ENCODE assay signal across 8 cellular contexts in genomic region chr12:111803851-111804250, GRCh38.
"Had no signal": no experiment of that assay in that cellular context is flagged by ENCODE, and none has a peak within 500 bp of the region (broad histone marks: within the 10 kb centered on the region; RNA-seq: fewer than 3 reads in every experiment).

No MANE protein-coding gene starts in this region.

- H3K27ac Mint-ChIP-seq: GM23338 had no signal

- H3K9me3 ChIP-seq: HAP-1 had no signal

- H3K4me3 ChIP-seq: GM23248, GM23338, HAP-1 had no signal

- ATAC-seq: GM23338, HCT116 had no signal

- H3K27ac ChIP-seq: GM23248 had no signal

- H3K4me1 Mint-ChIP-seq: GM23338, H9 had no signal

- H3K36me3 ChIP-seq: HAP-1 had no signal

- H3K9me3 Mint-ChIP-seq: GM23338, H9 had no signal

- H3K4me3 Mint-ChIP-seq: GM23338, H9 had no signal

- DNase-seq: GM23248, GOT3, H7, H9, HCEC 1CT had no signal

- H3K4me1 ChIP-seq: HAP-1 had no signal
